27 cellular contexts compared by ENCODE assay signal in the genomic region with DNA sequence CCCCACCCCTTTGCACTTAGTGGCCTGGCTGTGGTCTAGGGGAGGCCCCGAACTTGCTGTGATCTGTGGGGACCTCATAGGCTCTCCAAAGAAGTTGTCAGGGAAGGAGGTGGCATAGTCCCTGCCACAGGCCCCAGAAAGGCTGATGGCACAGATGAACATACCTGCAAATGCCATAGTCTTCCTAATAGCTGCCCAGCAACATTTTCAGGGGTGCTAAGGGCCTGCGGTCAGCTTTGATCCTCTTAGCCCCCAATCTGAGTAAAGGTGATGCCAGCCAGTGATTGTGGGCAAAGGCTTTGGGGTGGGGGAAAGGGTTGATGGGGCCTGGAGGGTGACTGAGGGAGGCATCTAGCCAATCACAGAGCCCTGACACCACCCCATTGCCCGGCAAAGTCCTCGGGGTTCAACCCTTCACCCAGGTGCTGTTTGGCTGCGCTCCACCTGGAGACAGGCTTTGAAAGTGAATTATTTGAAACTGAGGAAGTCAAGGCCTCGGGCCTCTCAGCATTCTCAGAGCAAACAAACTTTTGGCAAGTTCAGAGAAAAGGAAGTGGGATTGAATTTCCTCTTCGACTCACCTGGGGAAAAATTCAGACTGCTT. TPM values are rescaled to one million over a fixed set of nuclear protein-coding genes. Genes with fewer than 3 reads are reported as not detected.
DNase-seq lines count a peak whose midpoint lies in the region; ATAC-seq, FAIRE-seq and TF ChIP-seq lines count a peak whose summit lies in the region.
"Had no signal": no experiment of that assay in that cellular context is flagged by ENCODE, and none has a peak within 500 bp of the region (broad histone marks: within the 10 kb centered on the region; RNA-seq: fewer than 3 reads in every experiment).

No MANE protein-coding gene starts in this region.

- H2BK120ac ChIP-seq in H1 (replicated peaks; ENCODE audit: low read depth, low read length) = no peak overlapping the region

- no peak overlapping the region for H4K5ac ChIP-seq in H1 (ENCODE audit: insufficient read length, low read depth, low read length)

- TF ChIP-seq RAD21 in H1 (IDR thresholded peaks at IDR 0.05 in 1 of 2, conservative IDR thresholded peaks at IDR 0.05 in 1 of 2; ENCODE audit: low read depth in 2 of 2, low read length in 2 of 2) = no peak

- H3K4me1 ChIP-seq in H1 (replicated peaks in 1 of 4; ENCODE audit: control insufficient read depth in 3 of 4, insufficient read depth in 4 of 4, low read length in 3 of 4) = peaks cover 1 to 8% (median 5%) of the 10 kb centered on the region in 4 experiments; a peak in 4 of 7 replicates
- H3K4me1 ChIP-seq: adrenal gland, SJSA1 had no signal

- no peaks in the 10 kb centered on the region for H3K9me3 ChIP-seq in H1 (ENCODE audit: insufficient read depth in 2 of 2, low read depth in 1 of 2, low read length in 1 of 2)
- H3K9me3 ChIP-seq: adrenal gland, BLaER1, SJSA1, upper lobe of left lung had no signal

- H3K4me3 Mint-ChIP-seq in naive thymus-derived CD8-positive, alpha-beta T cell = peak overlapping the region in 6 of 10 donors; percentile 21 to 63 (median 39)
- H3K4me3 Mint-ChIP-seq: activated CD4-positive, alpha-beta T cell treated with anti-CD3 and anti-CD28 coated beads for 36 hours had no signal

- H3K27me3 ChIP-seq in H1 (replicated peaks in 1 of 4; ENCODE audit: control insufficient read depth in 3 of 4, extremely low read depth in 1 of 4, insufficient read depth in 3 of 4, low read length in 3 of 4) = peaks cover 0 to 18% (median 8%) of the 10 kb centered on the region in 4 experiments; a peak in 3 of 7 replicates
- H3K27me3 ChIP-seq: adrenal gland, BLaER1, brain microvascular endothelial cell, upper lobe of left lung had no signal

- H2AFZ ChIP-seq in H1 (ENCODE audit: low read length) = no peak overlapping the region

- H3K9me3 Mint-ChIP-seq in naive thymus-derived CD8-positive, alpha-beta T cell = no peaks in the 10 kb centered on the region

- no peak for TF ChIP-seq CTCF in C4-2B (conservative IDR thresholded peaks at IDR 0.05)
- no peak for TF ChIP-seq CTCF in H1 (IDR thresholded peaks at IDR 0.05; ENCODE audit: control extremely low read depth in 1 of 3, insufficient read depth in 1 of 3, low read depth in 1 of 3, low read length in 3 of 3)

- ATAC-seq in naive thymus-derived CD8-positive, alpha-beta T cell = no peak
- ATAC-seq in GM19455 (IDR thresholded peaks at IDR 0.05; ENCODE audit: unreplicated experiment) (no peak), HG02623 (IDR thresholded peaks at IDR 0.05; ENCODE audit: unreplicated experiment) (no peak)
- ATAC-seq: activated CD4-positive, alpha-beta T cell treated with anti-CD3 and anti-CD28 coated beads for 36 hours had no signal

- no peak for TF ChIP-seq EP300 in H1 (IDR thresholded peaks at IDR 0.05; ENCODE audit: borderline replicate concordance in 1 of 2, low read depth in 2 of 2, low read length in 2 of 2)

- H4K91ac ChIP-seq in H1 (replicated peaks; ENCODE audit: insufficient read length, low read length) = no peak overlapping the region

- no peaks in the 10 kb centered on the region for H4K20me1 ChIP-seq in H1 (replicated peaks in 1 of 2; ENCODE audit: control insufficient read depth in 1 of 2, insufficient read depth in 2 of 2, low read length in 2 of 2)
- H4K20me1 ChIP-seq: BLaER1 had no signal

- no peak overlapping the region for H4K8ac ChIP-seq in H1 (ENCODE audit: extremely low read depth, insufficient read depth, low read length)

- no peaks in the 10 kb centered on the region for H3K36me3 ChIP-seq in H1 (ENCODE audit: control insufficient read depth in 2 of 4, insufficient read depth in 4 of 4, low read length in 3 of 4)
- H3K36me3 ChIP-seq: adrenal gland, BLaER1, brain microvascular endothelial cell, SJSA1, upper lobe of left lung had no signal

- peaks cover 0 to 7% (median 0%) of the 10 kb centered on the region in 5 donors for H3K27me3 Mint-ChIP-seq in naive thymus-derived CD8-positive, alpha-beta T cell
- H3K27me3 Mint-ChIP-seq: activated CD4-positive, alpha-beta T cell treated with anti-CD3 and anti-CD28 coated beads for 36 hours had no signal

- H3K23me2 ChIP-seq in H1 (ENCODE audit: low read depth, low read length) = no peaks in the 10 kb centered on the region

- no peak overlapping the region for H3K4ac ChIP-seq in H1 (replicated peaks; ENCODE audit: insufficient read length, low read depth, low read length)

- H3K79me1 ChIP-seq in H1 (ENCODE audit: low read depth, low read length) = no peaks in the 10 kb centered on the region

- H2BK5ac ChIP-seq in H1 (ENCODE audit: low read depth, low read length) = no peak overlapping the region

- H2BK15ac ChIP-seq in H1 (ENCODE audit: low read length) = no peak overlapping the region

- no peak overlapping the region for H2BK12ac ChIP-seq in H1 (ENCODE audit: low read depth, low read length)

- H3K4me2 ChIP-seq in H1 (ENCODE audit: insufficient read depth in 1 of 2, low read depth in 2 of 2, low read length in 2 of 2) = no peak overlapping the region
- H3K4me2 ChIP-seq: BLaER1 had no signal

- H2AK5ac ChIP-seq in H1 (ENCODE audit: low read depth, low read length) = no peak overlapping the region

- no peak overlapping the region for H3K14ac ChIP-seq in H1 (ENCODE audit: insufficient read length)

- H3K27ac Mint-ChIP-seq in naive thymus-derived CD8-positive, alpha-beta T cell = peak overlapping the region in 9 of 10 donors; percentile 16 to 85 (median 31)
- H3K27ac Mint-ChIP-seq: activated CD4-positive, alpha-beta T cell treated with anti-CD3 and anti-CD28 coated beads for 36 hours; progenitor cell of endocrine pancreas had no signal

- WGBS in H1 (ENCODE audit: extremely low coverage in 1 of 2, insufficient coverage in 1 of 2, insufficient read length in 1 of 2, insufficient replicate concordance in 2 of 2, low coverage in 1 of 2, low lambda C conversion rate in 2 of 2, missing lambda C conversion rate in 1 of 2), 2 experiments = 83% methylated on average over 7 of the region's 7 CpGs; no CpG with 5 or more reads in 1 of the 2 experiments

- no peak overlapping the region for H3K23ac ChIP-seq in H1 (ENCODE audit: insufficient read length)

- H3K36me3 Mint-ChIP-seq in naive thymus-derived CD8-positive, alpha-beta T cell = no peaks in the 10 kb centered on the region

- no peak for TF ChIP-seq POLR2A in H1 (IDR thresholded peaks at IDR 0.05; ENCODE audit: control extremely low read depth in 1 of 2, low read depth in 2 of 2, low read length in 2 of 2)

- FAIRE-seq in H1 (lab: Jason Lieb, UNC) = no peak
- FAIRE-seq: colon, islet of Langerhans had no signal

- H3K4me1 Mint-ChIP-seq in naive thymus-derived CD8-positive, alpha-beta T cell = peaks cover 13 to 26% (median 21%) of the 10 kb centered on the region in 4 donors

- CTCF ChIA-PET in H1 (lab: Charles Lee; ENCODE audit: partially characterized antibody) = interaction anchor here (0.6 to 17.3 kb wide), 5 partner anchors 11 to 217 kb away, joined by 3 to 207 read pairs (median 5); no protein-coding TSS in a partner anchor

- no peak overlapping the region for H3K56ac ChIP-seq in H1 (replicated peaks; ENCODE audit: insufficient read length, low read depth, low read length)

- H2BK20ac ChIP-seq in H1 (ENCODE audit: low read length) = no peak overlapping the region

- peak overlapping the region; percentile 83 for H3K27ac ChIP-seq in C4-2B
- no peak overlapping the region for H3K27ac ChIP-seq in H1 (ENCODE audit: low read depth, low read length)
- H3K27ac ChIP-seq: adrenal gland, BLaER1, brain microvascular endothelial cell, HL-60, SJSA1 had no signal

- POLR2A ChIA-PET in H1 (lab: Charles Lee; ENCODE audit: partially characterized antibody) = interaction anchor here (1.4 to 2.3 kb wide), 3 partner anchors 9 to 15 kb away, joined by 5 to 6 read pairs (median 5); no protein-coding TSS in a partner anchor
- POLR2A ChIA-PET in naive thymus-derived CD8-positive, alpha-beta T cell (lab: Charles Lee) = no interaction called here

- DNase-seq in NCI-H69 (lab: John Stamatoyannopoulos, UW) (peak; percentile 1), H1 (ENCODE audit: low read depth in 1 of 2, low spot score in 2 of 2) (no peak), DMS53 treated with DMSO at 0.1 percent for 48 hours (lab: John Stamatoyannopoulos, UW; ENCODE audit: unreplicated experiment) (no peak), glomerular visceral epithelial cell (ENCODE audit: extremely low spot score) (no peak)
- DNase-seq in naive thymus-derived CD8-positive, alpha-beta T cell = no peak
- DNase-seq: ACHN; activated CD4-positive, alpha-beta T cell treated with anti-CD3 and anti-CD28 coated beads for 36 hours; activated CD8-positive, alpha-beta memory T cell treated with anti-CD3 and anti-CD28 coated beads for 24 hours; activated naive CD4-positive, alpha-beta T cell; activated T-cell treated with anti-CD3 and anti-CD28 coated beads, Interleukin-2, amount 50 U/mL, for 1 hour; adrenal gland; brain microvascular endothelial cell; EL; NCI-H1048; NCI-H2081 treated with DMSO at 0.1 percent for 48 hours; NCI-H446 had no signal

- no peak overlapping the region for H3K9ac ChIP-seq in H1 (replicated peaks in 1 of 4; ENCODE audit: extremely low read depth in 1 of 4, low read depth in 3 of 4, low read length in 3 of 4)
- H3K9ac ChIP-seq: BLaER1 had no signal

- H3K79me2 ChIP-seq in H1 (ENCODE audit: control insufficient read depth in 1 of 2, insufficient read depth in 2 of 2, low read length in 2 of 2) = no peaks in the 10 kb centered on the region

- no peak overlapping the region for H3K4me3 ChIP-seq in H1 (ENCODE audit: extremely low read depth in 1 of 4, insufficient read depth in 2 of 4, low read depth in 3 of 4, low read length in 4 of 4)
- H3K4me3 ChIP-seq: adrenal gland, BLaER1, SJSA1, upper lobe of left lung had no signal

- no peak overlapping the region for H3K18ac ChIP-seq in H1 (ENCODE audit: extremely low read depth, low read length)

TF ChIP-seq in H1, 55 proteins besides CTCF, POLR2A, EP300 and RAD21 (continues in another document):
- TF ChIP-seq CTBP2 (IDR thresholded peaks at IDR 0.05; ENCODE audit: borderline replicate concordance, insufficient read depth, insufficient read length, low read length) (no peak), HDAC2 (IDR thresholded peaks at IDR 0.05; ENCODE audit: borderline replicate concordance in 1 of 2, low read depth in 2 of 2, low read length in 2 of 2) (no peak)

RNA-seq across cellular contexts. Expression of gene PAX7, which starts 35.8 kb away (rescaled TPM):
- not detected in 2 replicates for total RNA-seq in H1 (2021; fragmentation: NEBNext Ultra II Directional; extraction: Animal tissue kit (Norgen Biotek cat#: 25700))
- polyA plus RNA-seq in H1 (2011; rRNA removed) = 0.02 TPM in 1 of 2 replicates, not detected in the other
- polyA plus RNA-seq in H1 (2011; cell fraction: cytosol; rRNA removed) = 0.03 TPM
- 0.03 TPM for polyA plus RNA-seq in H1 (2011; cell fraction: nucleus; rRNA removed)
- 0.03 to 0.08 TPM in 2 of 4 replicates, not detected in the others for polyA plus RNA-seq in H1 (2012, experiment 1 of 2)
- 0.07 TPM for polyA plus RNA-seq in H1 (2012, experiment 2 of 2)
- polyA plus RNA-seq in H1 (2013, experiment 1 of 2) = 0.02 TPM
- polyA plus RNA-seq in H1 (2013, experiment 2 of 2) = 0.02 TPM
- 0.13 TPM in 1 of 2 replicates, not detected in the other for polyA minus RNA-seq in H1 (2011; rRNA and poly(A)+ RNA removed)
- polyA minus RNA-seq in H1 (2011; cell fraction: cytosol; rRNA and poly(A)+ RNA removed) = not detected
- 0.40 TPM for polyA minus RNA-seq in H1 (2011; cell fraction: nucleus; rRNA and poly(A)+ RNA removed)
- total RNA-seq in naive thymus-derived CD8-positive, alpha-beta T cell = not detected
- not detected for polyA plus RNA-seq in naive thymus-derived CD8-positive, alpha-beta T cell
- total RNA-seq: activated CD4-positive, alpha-beta T cell treated with anti-CD3 and anti-CD28 coated beads for 36 hours; adrenal gland; progenitor cell of endocrine pancreas; SJSA1; T-helper 1 cell treated with Interleukin-12 subunit alpha and Interleukin-12 subunit beta and Interleukin-4 antibody, amounts not matched to agents 30 ng/mL and 1 ng/mL, for 36 hours; upper lobe of left lung had no signal
- polyA plus RNA-seq: adrenal gland had no signal
